ENCODE assay signal across 1 cellular context in genomic region chr11:128615076-128615475, GRCh38.
TF ChIP-seq lines count a peak whose summit lies in the region.

No MANE protein-coding gene starts in this region.

TF ChIP-seq in IMR-90, 13 proteins besides CTCF, POLR2A, EP300 and RAD21:
- TF ChIP-seq RFX5 (IDR thresholded peaks at IDR 0.05; ENCODE audit: low read depth, low read length), result no peak
- no peak for TF ChIP-seq FOS (IDR thresholded peaks at IDR 0.05; ENCODE audit: low read depth, low read length)
- TF ChIP-seq MAFK (IDR thresholded peaks at IDR 0.05; ENCODE audit: low read depth, low read length), result no peak
